6 cellular contexts compared by ENCODE assay signal in genomic region chr17:8161289-8162231, GRCh38. TPM values are rescaled to one million over a fixed set of nuclear protein-coding genes. Genes with fewer than 3 reads are reported as not detected.
DNase-seq lines count a peak whose midpoint lies in the region; ATAC-seq, FAIRE-seq and TF ChIP-seq lines count a peak whose summit lies in the region.

No MANE protein-coding gene starts in this region.

- H3K27ac ChIP-seq in HUES64 (ENCODE audit: low read depth, low read length) (no peak overlapping the region), pancreas (peak overlapping the region; percentile 82 to 99 (median 96))

- peaks cover 19% of the 10 kb centered on the region for H3K36me3 ChIP-seq in HUES64 (ENCODE audit: insufficient read depth, low read length)
- no peaks in the 10 kb centered on the region for H3K36me3 ChIP-seq in pancreas

- DNase-seq in choroid plexus epithelial cell (ENCODE audit: low read depth) (no peak), pancreas (peak in 3 of 6 donors; percentile 36 to 65 (median 54)), NCI-H2171 treated with DMSO at 0.1 percent for 48 hours (lab: John Stamatoyannopoulos, UW) (no peak), NCI-H2029 treated with DMSO at 0.1 percent for 48 hours (lab: John Stamatoyannopoulos, UW) (no peak), SKM-1 treated with dmso at 0.1 percent for 144 hours (lab: John Stamatoyannopoulos, UW; ENCODE audit: unreplicated experiment) (no peak)

- FAIRE-seq in pancreas (lab: Jason Lieb, UNC), result no peak

- 87% methylated on average over 18 of the region's 19 CpGs for WGBS in HUES64
- 31 to 38% methylated on average over 19 of the region's 19 CpGs for WGBS in pancreas, 2 donors

- H3K4me3 ChIP-seq in HUES64 (ENCODE audit: low read length), result peak overlapping the region; percentile 93
- H3K4me3 ChIP-seq in choroid plexus epithelial cell (ENCODE audit: low read depth, low read length), result peak overlapping the region; percentile 93
- peak overlapping the region; percentile 68 to 100 (median 99) for H3K4me3 ChIP-seq in pancreas

- no peaks in the 10 kb centered on the region for H3K27me3 ChIP-seq in HUES64 (ENCODE audit: insufficient read depth, low read length)
- no peaks in the 10 kb centered on the region for H3K27me3 ChIP-seq in pancreas

- intact Hi-C loops in pancreas (cut with DNase I), result loop anchor here in 1 of 3 donors (5.0 kb wide), 1 partner anchor 34 kb away; no protein-coding TSS in a partner anchor

- H3K9ac ChIP-seq in HUES64 (ENCODE audit: low read depth, low read length), result peak overlapping the region; percentile 83

- TF ChIP-seq CTCF in choroid plexus epithelial cell (conservative IDR thresholded peaks at IDR 0.05; ENCODE audit: low read depth, low read length), result no peak
- TF ChIP-seq CTCF in pancreas (IDR thresholded peaks at IDR 0.05), result no peak

- H3K4me1 ChIP-seq in HUES64 (ENCODE audit: insufficient read depth, low read length), result peaks cover 17% of the 10 kb centered on the region
- peaks cover 17 to 25% (median 17%) of the 10 kb centered on the region in 3 donors for H3K4me1 ChIP-seq in pancreas

- no peak for ATAC-seq in pancreas

- H3K9me3 ChIP-seq in HUES64 (ENCODE audit: insufficient read depth, low read depth, low read length) (no peaks in the 10 kb centered on the region), pancreas (no peaks in the 10 kb centered on the region)

RNA-seq across cellular contexts. Expression of gene VAMP2, which starts 1.2 kb away (rescaled TPM):
- 14.3 TPM for polyA plus RNA-seq in HUES64 (2013, experiment 1 of 2)
- 18.9 TPM for polyA plus RNA-seq in HUES64 (2013, experiment 2 of 2)
- 10 to 100 TPM; 19.5 to 35.7 (median 29.6) TPM for total RNA-seq in pancreas
- polyA plus RNA-seq in pancreas, result 10 to 100 TPM; 29.8 to 82.0 TPM

RNA-seq across cellular contexts. Expression of gene PER1, which starts 9.4 kb away (rescaled TPM):
- 14.0 TPM for polyA plus RNA-seq in HUES64 (2013, experiment 1 of 2)
- 18.1 TPM for polyA plus RNA-seq in HUES64 (2013, experiment 2 of 2)
- total RNA-seq in pancreas, result 100 to 1,000 TPM in 2 of 6 donors, 10 to 100 TPM in 4; 17.5 to 105 (median 67.6) TPM
- 100 to 1,000 TPM; 107 to 158 TPM for polyA plus RNA-seq in pancreas

RNA-seq across cellular contexts. Expression of gene TMEM107, which starts 14.6 kb away (rescaled TPM):
- polyA plus RNA-seq in HUES64 (2013, experiment 1 of 2), result 29.8 TPM
- 35.4 TPM for polyA plus RNA-seq in HUES64 (2013, experiment 2 of 2)
- 10 to 100 TPM in 1 of 6 donors, 1 to 10 TPM in 5; 5.2 to 10.2 (median 6.3) TPM for total RNA-seq in pancreas
- 10 to 100 TPM in 1 of 2 donors, 1 to 10 TPM in 1; 5.7 to 11.1 TPM for polyA plus RNA-seq in pancreas

RNA-seq across cellular contexts. Expression of gene BORCS6, which starts 28.4 kb away (rescaled TPM):
- 2.6 TPM for polyA plus RNA-seq in HUES64 (2013, experiment 1 of 2)
- polyA plus RNA-seq in HUES64 (2013, experiment 2 of 2), result 3.0 TPM
- total RNA-seq in pancreas, result 10 to 100 TPM in 1 of 6 donors, 1 to 10 TPM in 5; 4.9 to 10.4 (median 6.9) TPM
- polyA plus RNA-seq in pancreas, result 1 to 10 TPM; 4.5 to 6.1 TPM

RNA-seq across cellular contexts. Expression of gene HES7, which starts 37.7 kb away (rescaled TPM):
- polyA plus RNA-seq in HUES64 (2013, experiment 1 of 2), result 0.85 TPM
- 0.89 TPM for polyA plus RNA-seq in HUES64 (2013, experiment 2 of 2)
- total RNA-seq in pancreas, result not detected
- under 1 TPM; 0.08 to 0.16 TPM for polyA plus RNA-seq in pancreas
